In genomic region chr17:74474043-74474792, GRCh38 we compare ENCODE assay signal across 2 cellular contexts.
TF ChIP-seq lines count a peak whose summit lies in the region.

No MANE protein-coding gene starts in this region.

TF ChIP-seq in SK-N-SH, 30 proteins besides CTCF, POLR2A, EP300 and RAD21 (continued from another document):
- TF ChIP-seq PBX3 (IDR thresholded peaks at IDR 0.05) (no peak), NRF1 (IDR thresholded peaks at IDR 0.05; ENCODE audit: low read depth, low read length) (no peak), TCF12 (IDR thresholded peaks at IDR 0.05) (no peak), TEAD4 (IDR thresholded peaks at IDR 0.05; ENCODE audit: borderline replicate concordance, insufficient read depth) (no peak), YY1 (IDR thresholded peaks at IDR 0.05; ENCODE audit: low read depth) (no peak), USF1 (IDR thresholded peaks at IDR 0.05; ENCODE audit: borderline replicate concordance, low read depth) (no peak), RFX5 (IDR thresholded peaks at IDR 0.05; ENCODE audit: low read length) (no peak), SMC3 (IDR thresholded peaks at IDR 0.05; ENCODE audit: low read depth, low read length) (no peak), RCOR1 (IDR thresholded peaks at IDR 0.05; ENCODE audit: low read length) (no peak)
TF ChIP-seq in SK-N-SH: peak in this region for 0.

TF ChIP-seq in SK-N-SH treated with all-trans-retinoic acid at 6 μM for 48 hours, 23 proteins besides CTCF, POLR2A, EP300 and RAD21 (continued from another document):
- no peak for TF ChIP-seq PATZ1 (CRISPR knock-in tag; IDR thresholded peaks at IDR 0.05; ENCODE audit: borderline replicate concordance)
- TF ChIP-seq PPARA (CRISPR knock-in tag; IDR thresholded peaks at IDR 0.05; ENCODE audit: borderline replicate concordance) = no peak
- TF ChIP-seq RARB (CRISPR knock-in tag; IDR thresholded peaks at IDR 0.05) = no peak
- no peak for TF ChIP-seq CSDC2 (CRISPR knock-in tag; IDR thresholded peaks at IDR 0.05)
- TF ChIP-seq ZC3H10 (CRISPR knock-in tag; IDR thresholded peaks at IDR 0.05) = no peak
- no peak for TF ChIP-seq TSHZ2 (CRISPR knock-in tag; IDR thresholded peaks at IDR 0.05)
- no peak for TF ChIP-seq OSR1 (CRISPR knock-in tag; IDR thresholded peaks at IDR 0.05)
- no peak for TF ChIP-seq ZNF70 (CRISPR knock-in tag; IDR thresholded peaks at IDR 0.05)
- TF ChIP-seq ZFP3 (CRISPR knock-in tag; IDR thresholded peaks at IDR 0.05) = no peak
